ENCODE assay signal across 1 cellular context in the genomic region with DNA sequence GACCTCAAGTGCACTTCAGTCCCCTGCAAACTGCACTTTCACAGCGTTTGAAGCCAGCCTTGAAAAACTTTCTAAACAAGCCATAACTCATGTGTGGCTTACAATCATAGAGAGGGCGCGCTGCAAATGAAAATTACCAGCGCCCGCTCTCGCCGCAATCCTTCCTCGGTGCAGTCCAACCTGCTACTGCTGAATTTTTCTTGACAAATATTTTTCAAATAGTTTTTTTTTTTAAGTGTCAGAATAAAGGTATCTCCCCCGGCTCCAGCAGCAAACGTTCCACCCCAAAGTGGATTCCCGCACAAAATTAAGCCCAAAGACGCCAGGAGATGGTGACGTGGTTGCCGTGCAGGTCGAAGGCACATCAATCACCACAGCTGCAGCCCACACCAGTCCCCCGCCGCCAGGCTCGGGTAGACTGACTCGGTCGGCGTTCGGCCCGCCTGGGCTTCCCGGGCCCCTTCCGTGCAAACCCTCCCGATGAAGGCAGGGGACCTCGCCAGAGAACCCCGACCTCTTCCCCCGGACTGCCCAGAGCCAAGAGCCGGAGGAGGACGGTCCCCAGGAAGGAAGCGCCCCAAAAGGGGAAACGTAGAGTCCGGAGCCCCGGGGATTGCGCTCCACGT.
A peak's percentile ranks its signal among the peaks of the same experiment; 100 is the strongest.
TF ChIP-seq lines count a peak whose summit lies in the region.

No MANE protein-coding gene starts in this region.

TF ChIP-seq in HEK293, 187 proteins besides CTCF, POLR2A, EP300 and RAD21 (continued from another document):
- TF ChIP-seq TSHZ1 (tag by site-specific recombination; IDR thresholded peaks at IDR 0.05; ENCODE audit: borderline replicate concordance) (no peak), ZNF335 (tag by site-specific recombination; conservative IDR thresholded peaks at IDR 0.05) (peak; percentile 53), ZNF311 (tag by site-specific recombination; IDR thresholded peaks at IDR 0.05; ENCODE audit: borderline replicate concordance) (no peak), MZF1 (tag by site-specific recombination; IDR thresholded peaks at IDR 0.05; ENCODE audit: borderline replicate concordance) (no peak), SP7 (tag by site-specific recombination; IDR thresholded peaks at IDR 0.05) (no peak), ZBTB10 (tag by site-specific recombination; IDR thresholded peaks at IDR 0.05) (peak; percentile 58; the same call in 1 of the 2 replicates), ZBTB17 (tag by site-specific recombination; IDR thresholded peaks at IDR 0.05) (peak; percentile 95), ZNF692 (tag by site-specific recombination; IDR thresholded peaks at IDR 0.05) (no peak), ZNF629 (tag by site-specific recombination; IDR thresholded peaks at IDR 0.05) (peak; percentile 43; the same call in 1 of the 2 replicates), BCL11B (tag by site-specific recombination; IDR thresholded peaks at IDR 0.05; ENCODE audit: low read depth) (no peak), ZBTB44 (tag by site-specific recombination; IDR thresholded peaks at IDR 0.05) (peak; percentile 10; the same call in 1 of the 2 replicates), ATF2 (tag by site-specific recombination; IDR thresholded peaks at IDR 0.05; ENCODE audit: low read depth) (0 out of 2 replicates have a peak, but pooled peaks have one; percentile 43), ZNF184 (tag by site-specific recombination; IDR thresholded peaks at IDR 0.05) (0 out of 2 replicates have a peak, but pooled peaks have one; percentile 36), ZNF664 (tag by site-specific recombination; IDR thresholded peaks at IDR 0.05) (no peak), ZNF600 (tag by site-specific recombination; IDR thresholded peaks at IDR 0.05) (0 out of 2 replicates have a peak, but pooled peaks have one; percentile 61), TCF7L2 (IDR thresholded peaks at IDR 0.05; ENCODE audit: borderline replicate concordance, low read depth, low read length) (0 out of 2 replicates have a peak, but pooled peaks have one; percentile 32), BCL11A (tag by site-specific recombination; IDR thresholded peaks at IDR 0.05; ENCODE audit: low read depth) (no peak)
- TF ChIP-seq, protein P1, sequence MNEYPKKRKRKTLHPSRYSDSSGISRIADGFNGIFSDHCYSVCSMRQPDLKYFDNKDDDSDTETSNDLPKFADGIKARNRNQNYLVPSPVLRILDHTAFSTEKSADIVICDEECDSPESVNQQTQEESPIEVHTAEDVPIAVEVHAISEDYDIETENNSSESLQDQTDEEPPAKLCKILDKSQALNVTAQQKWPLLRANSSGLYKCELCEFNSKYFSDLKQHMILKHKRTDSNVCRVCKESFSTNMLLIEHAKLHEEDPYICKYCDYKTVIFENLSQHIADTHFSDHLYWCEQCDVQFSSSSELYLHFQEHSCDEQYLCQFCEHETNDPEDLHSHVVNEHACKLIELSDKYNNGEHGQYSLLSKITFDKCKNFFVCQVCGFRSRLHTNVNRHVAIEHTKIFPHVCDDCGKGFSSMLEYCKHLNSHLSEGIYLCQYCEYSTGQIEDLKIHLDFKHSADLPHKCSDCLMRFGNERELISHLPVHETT (tag by site-specific recombination; IDR thresholded peaks at IDR 0.05) = no peak
- TF ChIP-seq, protein P2, sequence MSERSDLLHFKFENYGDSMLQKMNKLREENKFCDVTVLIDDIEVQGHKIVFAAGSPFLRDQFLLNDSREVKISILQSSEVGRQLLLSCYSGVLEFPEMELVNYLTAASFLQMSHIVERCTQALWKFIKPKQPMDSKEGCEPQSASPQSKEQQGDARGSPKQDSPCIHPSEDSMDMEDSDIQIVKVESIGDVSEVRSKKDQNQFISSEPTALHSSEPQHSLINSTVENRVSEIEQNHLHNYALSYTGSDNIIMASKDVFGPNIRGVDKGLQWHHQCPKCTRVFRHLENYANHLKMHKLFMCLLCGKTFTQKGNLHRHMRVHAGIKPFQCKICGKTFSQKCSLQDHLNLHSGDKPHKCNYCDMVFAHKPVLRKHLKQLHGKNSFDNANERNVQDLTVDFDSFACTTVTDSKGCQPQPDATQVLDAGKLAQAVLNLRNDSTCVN (tag by site-specific recombination; optimal IDR thresholded peaks at IDR 0.05) = no peak
- TF ChIP-seq, protein P3, sequence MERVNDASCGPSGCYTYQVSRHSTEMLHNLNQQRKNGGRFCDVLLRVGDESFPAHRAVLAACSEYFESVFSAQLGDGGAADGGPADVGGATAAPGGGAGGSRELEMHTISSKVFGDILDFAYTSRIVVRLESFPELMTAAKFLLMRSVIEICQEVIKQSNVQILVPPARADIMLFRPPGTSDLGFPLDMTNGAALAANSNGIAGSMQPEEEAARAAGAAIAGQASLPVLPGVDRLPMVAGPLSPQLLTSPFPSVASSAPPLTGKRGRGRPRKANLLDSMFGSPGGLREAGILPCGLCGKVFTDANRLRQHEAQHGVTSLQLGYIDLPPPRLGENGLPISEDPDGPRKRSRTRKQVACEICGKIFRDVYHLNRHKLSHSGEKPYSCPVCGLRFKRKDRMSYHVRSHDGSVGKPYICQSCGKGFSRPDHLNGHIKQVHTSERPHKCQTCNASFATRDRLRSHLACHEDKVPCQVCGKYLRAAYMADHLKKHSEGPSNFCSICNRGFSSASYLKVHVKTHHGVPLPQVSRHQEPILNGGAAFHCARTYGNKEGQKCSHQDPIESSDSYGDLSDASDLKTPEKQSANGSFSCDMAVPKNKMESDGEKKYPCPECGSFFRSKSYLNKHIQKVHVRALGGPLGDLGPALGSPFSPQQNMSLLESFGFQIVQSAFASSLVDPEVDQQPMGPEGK (tag by site-specific recombination; IDR thresholded peaks at IDR 0.05) = peak; percentile 13; the same call in 1 of the 2 replicates
